ENCODE assay signal across 2 cellular contexts in the genomic region with DNA sequence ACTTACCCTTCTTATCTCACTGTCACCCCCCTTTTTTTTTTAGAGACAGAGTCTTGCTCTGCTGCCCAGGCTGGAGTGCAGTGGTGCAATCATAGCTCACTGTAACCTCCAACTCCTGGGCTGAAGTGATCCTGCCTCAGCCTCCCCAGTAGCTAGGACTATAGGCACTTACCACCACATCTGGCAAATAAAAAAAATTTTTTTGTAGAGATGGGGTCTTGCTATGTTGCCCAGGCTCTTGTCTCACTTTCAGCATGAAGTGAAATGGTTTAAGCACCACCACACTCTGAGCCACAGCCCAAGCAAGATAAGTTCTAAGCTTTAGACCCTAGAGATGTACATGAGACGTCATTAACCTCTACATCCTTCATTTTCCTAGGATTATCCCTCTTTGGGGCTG.
A peak's percentile ranks its signal among the peaks of the same experiment; 100 is the strongest.
TF ChIP-seq lines count a peak whose summit lies in the region.

No MANE protein-coding gene starts in this region.

TF ChIP-seq in HepG2, 621 proteins besides CTCF, POLR2A, EP300 and RAD21:
- TF ChIP-seq, protein P1, sequence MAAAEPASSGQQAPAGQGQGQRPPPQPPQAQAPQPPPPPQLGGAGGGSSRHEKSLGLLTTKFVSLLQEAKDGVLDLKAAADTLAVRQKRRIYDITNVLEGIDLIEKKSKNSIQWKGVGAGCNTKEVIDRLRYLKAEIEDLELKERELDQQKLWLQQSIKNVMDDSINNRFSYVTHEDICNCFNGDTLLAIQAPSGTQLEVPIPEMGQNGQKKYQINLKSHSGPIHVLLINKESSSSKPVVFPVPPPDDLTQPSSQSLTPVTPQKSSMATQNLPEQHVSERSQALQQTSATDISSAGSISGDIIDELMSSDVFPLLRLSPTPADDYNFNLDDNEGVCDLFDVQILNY (CRISPR knock-in tag; conservative IDR thresholded peaks at IDR 0.05): no peak
- peak; percentile 68 for TF ChIP-seq ZNF121 (CRISPR knock-in tag; IDR thresholded peaks at IDR 0.05)

TF ChIP-seq in K562, 482 proteins besides CTCF, POLR2A, EP300 and RAD21:
- TF ChIP-seq KDM1A (IDR thresholded peaks at IDR 0.05) (peak; percentile 38 to 55; a peak in 1 of 4 replicates), TEAD4 (IDR thresholded peaks at IDR 0.05; ENCODE audit: low read length) (no peak), TEAD4 (CRISPR knock-in tag; IDR thresholded peaks at IDR 0.05; ENCODE audit: borderline replicate concordance) (no peak), ZNF263 (CRISPR knock-in tag; IDR thresholded peaks at IDR 0.05; ENCODE audit: borderline replicate concordance) (0 out of 2 replicates have a peak, but pooled peaks have one; percentile 23), ZNF175 (CRISPR knock-in tag; IDR thresholded peaks at IDR 0.05; ENCODE audit: low read depth) (no peak), THRAP3 (IDR thresholded peaks at IDR 0.05; ENCODE audit: borderline replicate concordance) (no peak), HNRNPUL1 (IDR thresholded peaks at IDR 0.05; ENCODE audit: low read length) (no peak), LEF1 (IDR thresholded peaks at IDR 0.05) (no peak), HNRNPLL (IDR thresholded peaks at IDR 0.05; ENCODE audit: low read depth, low read length, poor library complexity, severe bottlenecking) (no peak), HDAC1 (IDR thresholded peaks at IDR 0.05) (0 out of 4 replicates have a peak, but pooled peaks of 1 of the 2 experiments have one; percentile 49), CBX2 (IDR thresholded peaks at IDR 0.05; ENCODE audit: insufficient read depth, low read length, poor library complexity, severe bottlenecking) (no peak), ZNF121 (CRISPR knock-in tag; conservative IDR thresholded peaks at IDR 0.05) (peak; percentile 97), KDM4B (IDR thresholded peaks at IDR 0.05; ENCODE audit: borderline replicate concordance in 2 of 2, low read depth in 1 of 2) (no peak), HDAC2 (IDR thresholded peaks at IDR 0.05) (peak; percentile 17; the same call in 1 of the 2 replicates), BCOR (IDR thresholded peaks at IDR 0.05) (peak; percentile 84), CHD4 (IDR thresholded peaks at IDR 0.05; ENCODE audit: insufficient read depth, insufficient replicate concordance, low read depth, low read length, poor library complexity, severe bottlenecking) (peak; percentile 76), TOE1 (IDR thresholded peaks at IDR 0.05; ENCODE audit: borderline replicate concordance) (no peak), TOE1 (CRISPR knock-in tag; IDR thresholded peaks at IDR 0.05; ENCODE audit: borderline replicate concordance, low read depth) (no peak), DMBX1 (CRISPR knock-in tag; IDR thresholded peaks at IDR 0.05; ENCODE audit: borderline replicate concordance) (no peak), PTBP1 (IDR thresholded peaks at IDR 0.05; ENCODE audit: low read depth, low read length) (no peak), RBM25 (IDR thresholded peaks at IDR 0.05; ENCODE audit: low read depth, low read length, severe bottlenecking) (peak; percentile 66), ETS2 (tag; IDR thresholded peaks at IDR 0.05; ENCODE audit: borderline replicate concordance, poor library complexity, severe bottlenecking) (no peak), ZNF384 (IDR thresholded peaks at IDR 0.05; ENCODE audit: low read depth, low read length) (no peak), RBFOX2 (IDR thresholded peaks at IDR 0.05; ENCODE audit: low read depth, low read length) (no peak), ZNF217 (CRISPR knock-in tag; IDR thresholded peaks at IDR 0.05) (no peak), ZNF584 (CRISPR knock-in tag; IDR thresholded peaks at IDR 0.05; ENCODE audit: low read depth) (no peak)
- TF ChIP-seq, protein P2, sequence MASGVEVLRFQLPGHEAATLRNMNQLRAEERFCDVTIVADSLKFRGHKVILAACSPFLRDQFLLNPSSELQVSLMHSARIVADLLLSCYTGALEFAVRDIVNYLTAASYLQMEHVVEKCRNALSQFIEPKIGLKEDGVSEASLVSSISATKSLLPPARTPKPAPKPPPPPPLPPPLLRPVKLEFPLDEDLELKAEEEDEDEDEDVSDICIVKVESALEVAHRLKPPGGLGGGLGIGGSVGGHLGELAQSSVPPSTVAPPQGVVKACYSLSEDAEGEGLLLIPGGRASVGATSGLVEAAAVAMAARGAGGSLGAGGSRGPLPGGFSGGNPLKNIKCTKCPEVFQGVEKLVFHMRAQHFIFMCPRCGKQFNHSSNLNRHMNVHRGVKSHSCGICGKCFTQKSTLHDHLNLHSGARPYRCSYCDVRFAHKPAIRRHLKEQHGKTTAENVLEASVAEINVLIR (CRISPR knock-in tag; IDR thresholded peaks at IDR 0.05): no peak
- TF ChIP-seq, protein P3, sequence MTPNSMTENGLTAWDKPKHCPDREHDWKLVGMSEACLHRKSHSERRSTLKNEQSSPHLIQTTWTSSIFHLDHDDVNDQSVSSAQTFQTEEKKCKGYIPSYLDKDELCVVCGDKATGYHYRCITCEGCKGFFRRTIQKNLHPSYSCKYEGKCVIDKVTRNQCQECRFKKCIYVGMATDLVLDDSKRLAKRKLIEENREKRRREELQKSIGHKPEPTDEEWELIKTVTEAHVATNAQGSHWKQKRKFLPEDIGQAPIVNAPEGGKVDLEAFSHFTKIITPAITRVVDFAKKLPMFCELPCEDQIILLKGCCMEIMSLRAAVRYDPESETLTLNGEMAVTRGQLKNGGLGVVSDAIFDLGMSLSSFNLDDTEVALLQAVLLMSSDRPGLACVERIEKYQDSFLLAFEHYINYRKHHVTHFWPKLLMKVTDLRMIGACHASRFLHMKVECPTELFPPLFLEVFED (CRISPR knock-in tag; conservative IDR thresholded peaks at IDR 0.05): no peak
- TF ChIP-seq, protein P4, sequence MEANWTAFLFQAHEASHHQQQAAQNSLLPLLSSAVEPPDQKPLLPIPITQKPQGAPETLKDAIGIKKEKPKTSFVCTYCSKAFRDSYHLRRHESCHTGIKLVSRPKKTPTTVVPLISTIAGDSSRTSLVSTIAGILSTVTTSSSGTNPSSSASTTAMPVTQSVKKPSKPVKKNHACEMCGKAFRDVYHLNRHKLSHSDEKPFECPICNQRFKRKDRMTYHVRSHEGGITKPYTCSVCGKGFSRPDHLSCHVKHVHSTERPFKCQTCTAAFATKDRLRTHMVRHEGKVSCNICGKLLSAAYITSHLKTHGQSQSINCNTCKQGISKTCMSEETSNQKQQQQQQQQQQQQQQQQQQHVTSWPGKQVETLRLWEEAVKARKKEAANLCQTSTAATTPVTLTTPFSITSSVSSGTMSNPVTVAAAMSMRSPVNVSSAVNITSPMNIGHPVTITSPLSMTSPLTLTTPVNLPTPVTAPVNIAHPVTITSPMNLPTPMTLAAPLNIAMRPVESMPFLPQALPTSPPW (CRISPR knock-in tag; IDR thresholded peaks at IDR 0.05): peak; percentile 9; the same call in 1 of the 2 replicates
- TF ChIP-seq, protein P5, sequence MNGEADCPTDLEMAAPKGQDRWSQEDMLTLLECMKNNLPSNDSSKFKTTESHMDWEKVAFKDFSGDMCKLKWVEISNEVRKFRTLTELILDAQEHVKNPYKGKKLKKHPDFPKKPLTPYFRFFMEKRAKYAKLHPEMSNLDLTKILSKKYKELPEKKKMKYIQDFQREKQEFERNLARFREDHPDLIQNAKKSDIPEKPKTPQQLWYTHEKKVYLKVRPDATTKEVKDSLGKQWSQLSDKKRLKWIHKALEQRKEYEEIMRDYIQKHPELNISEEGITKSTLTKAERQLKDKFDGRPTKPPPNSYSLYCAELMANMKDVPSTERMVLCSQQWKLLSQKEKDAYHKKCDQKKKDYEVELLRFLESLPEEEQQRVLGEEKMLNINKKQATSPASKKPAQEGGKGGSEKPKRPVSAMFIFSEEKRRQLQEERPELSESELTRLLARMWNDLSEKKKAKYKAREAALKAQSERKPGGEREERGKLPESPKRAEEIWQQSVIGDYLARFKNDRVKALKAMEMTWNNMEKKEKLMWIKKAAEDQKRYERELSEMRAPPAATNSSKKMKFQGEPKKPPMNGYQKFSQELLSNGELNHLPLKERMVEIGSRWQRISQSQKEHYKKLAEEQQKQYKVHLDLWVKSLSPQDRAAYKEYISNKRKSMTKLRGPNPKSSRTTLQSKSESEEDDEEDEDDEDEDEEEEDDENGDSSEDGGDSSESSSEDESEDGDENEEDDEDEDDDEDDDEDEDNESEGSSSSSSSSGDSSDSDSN (IDR thresholded peaks at IDR 0.05; ENCODE audit: borderline replicate concordance in 1 of 2, low read depth in 2 of 2, low read length in 2 of 2): no peak
- TF ChIP-seq, protein P6, sequence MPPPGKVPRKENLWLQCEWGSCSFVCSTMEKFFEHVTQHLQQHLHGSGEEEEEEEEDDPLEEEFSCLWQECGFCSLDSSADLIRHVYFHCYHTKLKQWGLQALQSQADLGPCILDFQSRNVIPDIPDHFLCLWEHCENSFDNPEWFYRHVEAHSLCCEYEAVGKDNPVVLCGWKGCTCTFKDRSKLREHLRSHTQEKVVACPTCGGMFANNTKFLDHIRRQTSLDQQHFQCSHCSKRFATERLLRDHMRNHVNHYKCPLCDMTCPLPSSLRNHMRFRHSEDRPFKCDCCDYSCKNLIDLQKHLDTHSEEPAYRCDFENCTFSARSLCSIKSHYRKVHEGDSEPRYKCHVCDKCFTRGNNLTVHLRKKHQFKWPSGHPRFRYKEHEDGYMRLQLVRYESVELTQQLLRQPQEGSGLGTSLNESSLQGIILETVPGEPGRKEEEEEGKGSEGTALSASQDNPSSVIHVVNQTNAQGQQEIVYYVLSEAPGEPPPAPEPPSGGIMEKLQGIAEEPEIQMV (tag; conservative IDR thresholded peaks at IDR 0.05; ENCODE audit: low read depth): no peak
- TF ChIP-seq, protein P7, sequence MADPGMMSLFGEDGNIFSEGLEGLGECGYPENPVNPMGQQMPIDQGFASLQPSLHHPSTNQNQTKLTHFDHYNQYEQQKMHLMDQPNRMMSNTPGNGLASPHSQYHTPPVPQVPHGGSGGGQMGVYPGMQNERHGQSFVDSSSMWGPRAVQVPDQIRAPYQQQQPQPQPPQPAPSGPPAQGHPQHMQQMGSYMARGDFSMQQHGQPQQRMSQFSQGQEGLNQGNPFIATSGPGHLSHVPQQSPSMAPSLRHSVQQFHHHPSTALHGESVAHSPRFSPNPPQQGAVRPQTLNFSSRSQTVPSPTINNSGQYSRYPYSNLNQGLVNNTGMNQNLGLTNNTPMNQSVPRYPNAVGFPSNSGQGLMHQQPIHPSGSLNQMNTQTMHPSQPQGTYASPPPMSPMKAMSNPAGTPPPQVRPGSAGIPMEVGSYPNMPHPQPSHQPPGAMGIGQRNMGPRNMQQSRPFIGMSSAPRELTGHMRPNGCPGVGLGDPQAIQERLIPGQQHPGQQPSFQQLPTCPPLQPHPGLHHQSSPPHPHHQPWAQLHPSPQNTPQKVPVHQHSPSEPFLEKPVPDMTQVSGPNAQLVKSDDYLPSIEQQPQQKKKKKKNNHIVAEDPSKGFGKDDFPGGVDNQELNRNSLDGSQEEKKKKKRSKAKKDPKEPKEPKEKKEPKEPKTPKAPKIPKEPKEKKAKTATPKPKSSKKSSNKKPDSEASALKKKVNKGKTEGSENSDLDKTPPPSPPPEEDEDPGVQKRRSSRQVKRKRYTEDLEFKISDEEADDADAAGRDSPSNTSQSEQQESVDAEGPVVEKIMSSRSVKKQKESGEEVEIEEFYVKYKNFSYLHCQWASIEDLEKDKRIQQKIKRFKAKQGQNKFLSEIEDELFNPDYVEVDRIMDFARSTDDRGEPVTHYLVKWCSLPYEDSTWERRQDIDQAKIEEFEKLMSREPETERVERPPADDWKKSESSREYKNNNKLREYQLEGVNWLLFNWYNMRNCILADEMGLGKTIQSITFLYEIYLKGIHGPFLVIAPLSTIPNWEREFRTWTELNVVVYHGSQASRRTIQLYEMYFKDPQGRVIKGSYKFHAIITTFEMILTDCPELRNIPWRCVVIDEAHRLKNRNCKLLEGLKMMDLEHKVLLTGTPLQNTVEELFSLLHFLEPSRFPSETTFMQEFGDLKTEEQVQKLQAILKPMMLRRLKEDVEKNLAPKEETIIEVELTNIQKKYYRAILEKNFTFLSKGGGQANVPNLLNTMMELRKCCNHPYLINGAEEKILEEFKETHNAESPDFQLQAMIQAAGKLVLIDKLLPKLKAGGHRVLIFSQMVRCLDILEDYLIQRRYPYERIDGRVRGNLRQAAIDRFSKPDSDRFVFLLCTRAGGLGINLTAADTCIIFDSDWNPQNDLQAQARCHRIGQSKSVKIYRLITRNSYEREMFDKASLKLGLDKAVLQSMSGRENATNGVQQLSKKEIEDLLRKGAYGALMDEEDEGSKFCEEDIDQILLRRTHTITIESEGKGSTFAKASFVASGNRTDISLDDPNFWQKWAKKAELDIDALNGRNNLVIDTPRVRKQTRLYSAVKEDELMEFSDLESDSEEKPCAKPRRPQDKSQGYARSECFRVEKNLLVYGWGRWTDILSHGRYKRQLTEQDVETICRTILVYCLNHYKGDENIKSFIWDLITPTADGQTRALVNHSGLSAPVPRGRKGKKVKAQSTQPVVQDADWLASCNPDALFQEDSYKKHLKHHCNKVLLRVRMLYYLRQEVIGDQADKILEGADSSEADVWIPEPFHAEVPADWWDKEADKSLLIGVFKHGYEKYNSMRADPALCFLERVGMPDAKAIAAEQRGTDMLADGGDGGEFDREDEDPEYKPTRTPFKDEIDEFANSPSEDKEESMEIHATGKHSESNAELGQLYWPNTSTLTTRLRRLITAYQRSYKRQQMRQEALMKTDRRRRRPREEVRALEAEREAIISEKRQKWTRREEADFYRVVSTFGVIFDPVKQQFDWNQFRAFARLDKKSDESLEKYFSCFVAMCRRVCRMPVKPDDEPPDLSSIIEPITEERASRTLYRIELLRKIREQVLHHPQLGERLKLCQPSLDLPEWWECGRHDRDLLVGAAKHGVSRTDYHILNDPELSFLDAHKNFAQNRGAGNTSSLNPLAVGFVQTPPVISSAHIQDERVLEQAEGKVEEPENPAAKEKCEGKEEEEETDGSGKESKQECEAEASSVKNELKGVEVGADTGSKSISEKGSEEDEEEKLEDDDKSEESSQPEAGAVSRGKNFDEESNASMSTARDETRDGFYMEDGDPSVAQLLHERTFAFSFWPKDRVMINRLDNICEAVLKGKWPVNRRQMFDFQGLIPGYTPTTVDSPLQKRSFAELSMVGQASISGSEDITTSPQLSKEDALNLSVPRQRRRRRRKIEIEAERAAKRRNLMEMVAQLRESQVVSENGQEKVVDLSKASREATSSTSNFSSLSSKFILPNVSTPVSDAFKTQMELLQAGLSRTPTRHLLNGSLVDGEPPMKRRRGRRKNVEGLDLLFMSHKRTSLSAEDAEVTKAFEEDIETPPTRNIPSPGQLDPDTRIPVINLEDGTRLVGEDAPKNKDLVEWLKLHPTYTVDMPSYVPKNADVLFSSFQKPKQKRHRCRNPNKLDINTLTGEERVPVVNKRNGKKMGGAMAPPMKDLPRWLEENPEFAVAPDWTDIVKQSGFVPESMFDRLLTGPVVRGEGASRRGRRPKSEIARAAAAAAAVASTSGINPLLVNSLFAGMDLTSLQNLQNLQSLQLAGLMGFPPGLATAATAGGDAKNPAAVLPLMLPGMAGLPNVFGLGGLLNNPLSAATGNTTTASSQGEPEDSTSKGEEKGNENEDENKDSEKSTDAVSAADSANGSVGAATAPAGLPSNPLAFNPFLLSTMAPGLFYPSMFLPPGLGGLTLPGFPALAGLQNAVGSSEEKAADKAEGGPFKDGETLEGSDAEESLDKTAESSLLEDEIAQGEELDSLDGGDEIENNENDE (IDR thresholded peaks at IDR 0.05; ENCODE audit: low read depth, low read length): no peak
- TF ChIP-seq, protein P8, sequence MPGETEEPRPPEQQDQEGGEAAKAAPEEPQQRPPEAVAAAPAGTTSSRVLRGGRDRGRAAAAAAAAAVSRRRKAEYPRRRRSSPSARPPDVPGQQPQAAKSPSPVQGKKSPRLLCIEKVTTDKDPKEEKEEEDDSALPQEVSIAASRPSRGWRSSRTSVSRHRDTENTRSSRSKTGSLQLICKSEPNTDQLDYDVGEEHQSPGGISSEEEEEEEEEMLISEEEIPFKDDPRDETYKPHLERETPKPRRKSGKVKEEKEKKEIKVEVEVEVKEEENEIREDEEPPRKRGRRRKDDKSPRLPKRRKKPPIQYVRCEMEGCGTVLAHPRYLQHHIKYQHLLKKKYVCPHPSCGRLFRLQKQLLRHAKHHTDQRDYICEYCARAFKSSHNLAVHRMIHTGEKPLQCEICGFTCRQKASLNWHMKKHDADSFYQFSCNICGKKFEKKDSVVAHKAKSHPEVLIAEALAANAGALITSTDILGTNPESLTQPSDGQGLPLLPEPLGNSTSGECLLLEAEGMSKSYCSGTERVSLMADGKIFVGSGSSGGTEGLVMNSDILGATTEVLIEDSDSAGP (CRISPR knock-in tag; IDR thresholded peaks at IDR 0.05): no peak
